ENCODE assay signal across 6 cellular contexts in genomic region chr5:122220498-122220897, GRCh38.
"Had no signal": no experiment of that assay in that cellular context is flagged by ENCODE, and none has a peak within 500 bp of the region (broad histone marks: within the 10 kb centered on the region; RNA-seq: fewer than 3 reads in every experiment).

No MANE protein-coding gene starts in this region.

- DNase-seq: activated CD4-positive, alpha-beta T cell treated with anti-CD3 and anti-CD28 coated beads, Interleukin-2, amount 50 U/mL, for 1 hour; activated CD4-positive, CD25-positive, alpha-beta regulatory T cell; amniotic stem cell; immature natural killer cell; T-helper 17 cell had no signal

- H3K4me3 ChIP-seq: skin epidermis had no signal

- ATAC-seq: T-helper 17 cell had no signal
